16 cellular contexts compared by ENCODE assay signal in genomic region chr16:72042157-72042660, GRCh38. TPM values are rescaled to one million over a fixed set of nuclear protein-coding genes. Genes with fewer than 3 reads are reported as not detected.
A peak's percentile ranks its signal among the peaks of the same experiment; 100 is the strongest.
DNase-seq lines count a peak whose midpoint lies in the region; TF ChIP-seq lines count a peak whose summit lies in the region.
"Had no signal": no experiment of that assay in that cellular context is flagged by ENCODE, and none has a peak within 500 bp of the region (broad histone marks: within the 10 kb centered on the region; RNA-seq: fewer than 3 reads in every experiment).

No MANE protein-coding gene starts in this region.

- no peaks in the 10 kb centered on the region for H4K20me1 ChIP-seq in neural progenitor cell (ENCODE audit: low read depth)

- H3K79me2 ChIP-seq in neural progenitor cell (ENCODE audit: low read depth) = no peaks in the 10 kb centered on the region

- H3K9me3 ChIP-seq in neural progenitor cell (ENCODE audit: low read depth) (no peaks in the 10 kb centered on the region), sigmoid colon (no peaks in the 10 kb centered on the region)
- H3K9me3 ChIP-seq: ovary had no signal

- TF ChIP-seq CTCF in neural progenitor cell (IDR thresholded peaks at IDR 0.05) (no peak), sigmoid colon (IDR thresholded peaks at IDR 0.05) (no peak)

- H3K27ac Mint-ChIP-seq in neural progenitor cell = peak overlapping the region; percentile 11
- H3K27ac Mint-ChIP-seq: dendritic cell treated with granulocyte-macrophage colony-stimulating factor and Interleukin-4, amounts not matched to agents 40 ng/mL and 50 ng/mL, for 4 days; type B pancreatic cell had no signal

- no peaks in the 10 kb centered on the region for H3K4me1 ChIP-seq in neural progenitor cell
- no peaks in the 10 kb centered on the region for H3K4me1 ChIP-seq in sigmoid colon

- H3K27me3 ChIP-seq in neural progenitor cell (no peaks in the 10 kb centered on the region), sigmoid colon (no peaks in the 10 kb centered on the region)
- H3K27me3 ChIP-seq: ovary had no signal

- DNase-seq in DMS79 (lab: John Stamatoyannopoulos, UW) (peak; percentile 39), NCI-H2196 (lab: John Stamatoyannopoulos, UW; ENCODE audit: unreplicated experiment) (peak; percentile 23), dermis microvascular lymphatic vessel endothelial cell (ENCODE audit: low read depth in 2 of 2) (peak; percentile 3 to 23), neural progenitor cell (ENCODE audit: low spot score) (no peak), sigmoid colon (no peak), AG08396 (ENCODE audit: low spot score) (no peak), DMS114 treated with DMSO at 0.1 percent for 48 hours (lab: John Stamatoyannopoulos, UW; ENCODE audit: unreplicated experiment) (no peak), NCI-H1694 (lab: John Stamatoyannopoulos, UW) (no peak)
- DNase-seq: activated CD4-positive, alpha-beta T cell treated with anti-CD3 and anti-CD28 coated beads for 4 hours; activated T-cell treated with anti-CD3 and anti-CD28 coated beads, Interleukin-2, amount 50 U/mL, for 48 hours; NCI-H345; ovary; RPMI8226 had no signal

- 65 to 71% methylated on average over 2 of the region's 2 CpGs for WGBS in sigmoid colon, 2 donors

- no peak for TF ChIP-seq EP300 in sigmoid colon (IDR thresholded peaks at IDR 0.05)

- no peak overlapping the region for H2AFZ ChIP-seq in neural progenitor cell (replicated peaks)

- H3K27me3 Mint-ChIP-seq in neural progenitor cell (ENCODE audit: insufficient read depth, low read depth) = peaks cover 6% of the 10 kb centered on the region
- H3K27me3 Mint-ChIP-seq: dendritic cell treated with granulocyte-macrophage colony-stimulating factor and Interleukin-4, amounts not matched to agents 40 ng/mL and 50 ng/mL, for 4 days; type B pancreatic cell had no signal

- no peak overlapping the region for H3K4me2 ChIP-seq in neural progenitor cell

- peaks cover 2% of the 10 kb centered on the region for H3K36me3 Mint-ChIP-seq in neural progenitor cell
- H3K36me3 Mint-ChIP-seq: type B pancreatic cell had no signal

- no peaks in the 10 kb centered on the region for H3F3A ChIP-seq in neural progenitor cell (ENCODE audit: low read depth)

- no peaks in the 10 kb centered on the region for H3K4me1 Mint-ChIP-seq in neural progenitor cell

- no peak overlapping the region for H3K4me3 Mint-ChIP-seq in neural progenitor cell
- H3K4me3 Mint-ChIP-seq: dendritic cell treated with granulocyte-macrophage colony-stimulating factor and Interleukin-4, amounts not matched to agents 40 ng/mL and 50 ng/mL, for 4 days; type B pancreatic cell had no signal

- TF ChIP-seq POLR2A in sigmoid colon (IDR thresholded peaks at IDR 0.05) = no peak

- H3K36me3 ChIP-seq in neural progenitor cell (no peaks in the 10 kb centered on the region), sigmoid colon (peaks cover 0 to 28% (median 5%) of the 10 kb centered on the region in 4 donors)
- H3K36me3 ChIP-seq: ovary had no signal

- intact Hi-C loops in sigmoid colon (cut with DNase I) = no loop called here

- H3K4me3 ChIP-seq in neural progenitor cell = no peak overlapping the region
- no peak overlapping the region for H3K4me3 ChIP-seq in sigmoid colon
- H3K4me3 ChIP-seq: ovary had no signal

- no peak overlapping the region for H3K9ac ChIP-seq in neural progenitor cell

- H3K27ac ChIP-seq in neural progenitor cell (no peak overlapping the region), sigmoid colon (no peak overlapping the region)
- H3K27ac ChIP-seq: ovary had no signal

- no peaks in the 10 kb centered on the region for H3K9me3 Mint-ChIP-seq in neural progenitor cell
- H3K9me3 Mint-ChIP-seq: dendritic cell treated with granulocyte-macrophage colony-stimulating factor and Interleukin-4, amounts not matched to agents 40 ng/mL and 50 ng/mL, for 4 days; type B pancreatic cell had no signal

RNA-seq across cellular contexts. Expression of gene HP, which starts 12.1 kb away (rescaled TPM):
- total RNA-seq in dermis microvascular lymphatic vessel endothelial cell (not detected in 2 replicates), neural progenitor cell (ENCODE audit: low replicate concordance) (not detected in 2 replicates), sigmoid colon (1 to 10 TPM in 1 of 4 donors, under 1 TPM in 1, not detected in 2; 0.49 to 3.6 TPM)
- 10 to 100 TPM in 1 of 3 donors, 1 to 10 TPM in 1, under 1 TPM in 1; 0.92 to 11.2 (median 7.2) TPM for polyA plus RNA-seq in sigmoid colon
- total RNA-seq: T-helper 2 cell treated with Interferon-gamma antibody and Interleukin-4, amounts not matched to agents 100 ng/mL and 5 ng/mL, for 36 hours had no signal

RNA-seq across cellular contexts. Expression of gene HPR, which starts 20.8 kb away (rescaled TPM):
- total RNA-seq in dermis microvascular lymphatic vessel endothelial cell = not detected in 2 replicates
- 0.37 TPM in 1 of 2 replicates, not detected in the other for total RNA-seq in neural progenitor cell (ENCODE audit: low replicate concordance)
- under 1 TPM in 2 of 4 donors, not detected in 2; 0.33 to 0.83 TPM for total RNA-seq in sigmoid colon
- polyA plus RNA-seq in sigmoid colon = under 1 TPM in 1 of 3 donors, not detected in 2; 0.57 TPM
- total RNA-seq: T-helper 2 cell treated with Interferon-gamma antibody and Interleukin-4, amounts not matched to agents 100 ng/mL and 5 ng/mL, for 36 hours had no signal

RNA-seq across cellular contexts. Expression of gene DHODH, which starts 33.7 kb away (rescaled TPM):
- 3.5 and 4.0 TPM in 2 replicates for total RNA-seq in dermis microvascular lymphatic vessel endothelial cell
- total RNA-seq in neural progenitor cell (ENCODE audit: low replicate concordance) = 7.2 and 12.1 TPM in 2 replicates
- 1 to 10 TPM; 3.2 to 7.4 (median 4.0) TPM for total RNA-seq in sigmoid colon
- polyA plus RNA-seq in sigmoid colon = 1 to 10 TPM; 3.7 to 8.0 (median 4.2) TPM

RNA-seq across cellular contexts. Expression of gene PKD1L3, which starts 42.0 kb away (rescaled TPM):
- total RNA-seq in dermis microvascular lymphatic vessel endothelial cell = under 0.01 TPM in 2 replicates
- total RNA-seq in neural progenitor cell (ENCODE audit: low replicate concordance) = 0.03 and 0.04 TPM in 2 replicates
- total RNA-seq in sigmoid colon = under 1 TPM in 3 of 4 donors, not detected in 1; under 0.01 to 0.14 (median under 0.01) TPM
- polyA plus RNA-seq in sigmoid colon = under 1 TPM in 2 of 3 donors, not detected in 1; 0.15 to 0.23 TPM

RNA-seq across cellular contexts. Expression of gene TXNL4B, which starts 51.2 kb away (rescaled TPM):
- total RNA-seq in dermis microvascular lymphatic vessel endothelial cell (4.9 and 6.4 TPM in 2 replicates), neural progenitor cell (ENCODE audit: low replicate concordance) (12.0 and 23.4 TPM in 2 replicates), sigmoid colon (10 to 100 TPM in 1 of 4 donors, 1 to 10 TPM in 3; 7.8 to 11.8 (median 8.1) TPM)
- 1 to 10 TPM; 6.0 to 8.8 (median 8.8) TPM for polyA plus RNA-seq in sigmoid colon

Comparison
In these comparisons a context has a peak if more than half of its experiments do, and no peak if none do; other contexts are left out.
1. DNase-seq: peak in DMS79 (single experiment), NCI-H2196 (single experiment) and dermis microvascular lymphatic vessel endothelial cell (2 of 2); none in neural progenitor cell (single experiment), sigmoid colon (single experiment), AG08396 (single experiment), DMS114 treated with DMSO at 0.1 percent for 48 hours (single experiment) and NCI-H1694 (single experiment).